ENCODE assay signal across 9 cellular contexts in the genomic region with DNA sequence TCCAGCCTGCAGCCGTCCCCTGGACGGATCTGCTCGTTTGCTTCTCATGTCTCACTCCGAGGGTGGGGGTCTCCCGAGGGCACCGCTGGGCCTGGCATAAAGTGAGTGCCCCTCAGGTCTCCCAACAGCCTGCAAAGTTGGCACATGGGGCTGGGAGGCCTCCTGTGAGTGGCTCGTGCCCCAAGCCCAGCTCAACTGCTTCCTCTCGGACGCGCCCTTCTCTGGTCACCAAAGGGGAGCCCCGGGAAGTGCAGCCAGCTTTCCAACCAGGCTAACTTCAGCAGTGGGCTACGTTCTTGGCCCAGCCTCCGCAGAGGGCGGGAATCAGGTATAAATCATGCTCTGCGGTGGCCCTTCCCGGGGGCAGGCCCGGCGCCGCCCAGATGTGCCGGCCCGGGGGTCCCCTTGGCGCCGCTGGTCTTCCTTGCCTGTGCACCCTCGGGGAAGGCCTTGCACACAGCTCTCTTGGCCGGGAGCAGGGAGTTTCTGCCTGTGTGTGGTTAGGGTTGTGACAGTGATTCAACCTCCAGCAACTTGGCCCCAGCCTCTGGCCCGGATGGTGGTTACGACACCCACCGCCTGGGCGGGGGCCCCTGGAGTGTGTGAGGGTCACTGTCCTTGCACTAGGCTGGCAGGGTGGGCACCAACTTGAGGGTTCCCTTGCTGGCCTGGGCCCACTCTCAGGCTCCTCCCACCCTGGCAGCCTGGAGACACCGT. TPM values are rescaled to one million over a fixed set of nuclear protein-coding genes. Genes with fewer than 3 reads are reported as not detected.
DNase-seq lines count a peak whose midpoint lies in the region; ATAC-seq, FAIRE-seq and TF ChIP-seq lines count a peak whose summit lies in the region.
"Had no signal": no experiment of that assay in that cellular context is flagged by ENCODE, and none has a peak within 500 bp of the region (broad histone marks: within the 10 kb centered on the region; RNA-seq: fewer than 3 reads in every experiment).

No MANE protein-coding gene starts in this region.

- H3K27me3 ChIP-seq in bronchial epithelial cell (ENCODE audit: control insufficient read depth, insufficient read depth, low read length) = no peaks in the 10 kb centered on the region

- FAIRE-seq in A549 (lab: Jason Lieb, UNC) (no peak), bronchial epithelial cell (lab: Jason Lieb, UNC) (no peak)

- DNase-seq in A549 (ENCODE audit: low read depth in 1 of 2, low spot score in 1 of 2) = no peak
- peak; percentile 76 for DNase-seq in HuH-7 (ENCODE audit: low spot score)
- DNase-seq in bronchial epithelial cell (ENCODE audit: low read depth) = peak; percentile 41
- DNase-seq in lower leg skin (ENCODE audit: low spot score in 2 of 2) = peak; percentile 73 to 96
- no peak for DNase-seq in DMS 273 (lab: John Stamatoyannopoulos, UW; ENCODE audit: unreplicated experiment)
- no peak for DNase-seq in KG1 (lab: John Stamatoyannopoulos, UW)
- DNase-seq: activated CD8-positive, alpha-beta memory T cell treated with anti-CD3 and anti-CD28 coated beads, Interleukin-2, amount 10 ng/mL, durations not matched to agents 7 days and 5 days had no signal

- H3K4me1 ChIP-seq in A549 = peaks cover 30% of the 10 kb centered on the region

- TF ChIP-seq CTCF in A549 (IDR thresholded peaks at IDR 0.05) (no peak), bronchial epithelial cell (IDR thresholded peaks at IDR 0.05; ENCODE audit: insufficient read depth, low read length, severe bottlenecking) (no peak), lower leg skin (IDR thresholded peaks at IDR 0.05) (no peak)

- no peaks in the 10 kb centered on the region for H3K36me3 ChIP-seq in bronchial epithelial cell (ENCODE audit: control insufficient read depth, insufficient read depth, low read length)

- peak; percentile 5 to 7; a peak in 2 of 6 replicates for ATAC-seq in A549
- ATAC-seq in GM19395 (IDR thresholded peaks at IDR 0.05; ENCODE audit: unreplicated experiment) = no peak
- no peak for ATAC-seq in GM19351 (IDR thresholded peaks at IDR 0.05; ENCODE audit: unreplicated experiment)
- ATAC-seq: activated CD8-positive, alpha-beta memory T cell treated with anti-CD3 and anti-CD28 coated beads, Interleukin-2, amount 10 ng/mL, durations not matched to agents 7 days and 5 days had no signal

- no peak overlapping the region for H3K4me2 ChIP-seq in A549

- no peak for TF ChIP-seq RAD21 in A549 (conservative IDR thresholded peaks at IDR 0.05 in 1 of 2, IDR thresholded peaks at IDR 0.05 in 1 of 2)

- CTCF ChIA-PET in A549 (lab: Yijun Ruan, JAX) = interaction anchor here (0.6 to 36.3 kb wide), 16 partner anchors 0 to 685 kb away, joined by 3 to 1493 read pairs (median 4); partner anchors contain the start of genes CEBPA and CEBPG

- POLR2A ChIA-PET in A549 (lab: Yijun Ruan, JAX) = interaction anchor here (1.1 to 2.3 kb wide), 3 partner anchors 20 to 217 kb away, joined by 3 to 15 read pairs (median 14); partner anchors contain the start of genes CEBPA and CEBPG

- no peaks in the 10 kb centered on the region for H3K9me3 ChIP-seq in A549

- TF ChIP-seq EP300 in A549 (IDR thresholded peaks at IDR 0.05) = no peak

- H3K4me3 ChIP-seq in A549 = no peak overlapping the region
- H3K4me3 ChIP-seq in bronchial epithelial cell (ENCODE audit: low read depth, low read length) = no peak overlapping the region
- H3K4me3 ChIP-seq in lower leg skin (ENCODE audit: low read depth, poor library complexity, severe bottlenecking) = no peak overlapping the region

- H3K27ac ChIP-seq in A549 = peak overlapping the region in 1 of 2 experiments; percentile 47; a peak in 3 of 6 replicates

- WGBS in A549 (ENCODE audit: missing lambda C conversion rate) = 79% methylated on average over 29 of the region's 30 CpGs
- WGBS in lower leg skin, 2 donors = 28 to 31% methylated on average over 28 to 29 of the region's 30 CpGs

- no peak for TF ChIP-seq POLR2A in A549 (IDR thresholded peaks at IDR 0.05; ENCODE audit: low read length)
- no peak for TF ChIP-seq POLR2A in lower leg skin (IDR thresholded peaks at IDR 0.05)

- intact Hi-C loops in lower leg skin (cut with DNase I; ENCODE audit: low total_unique reads) = no loop called here

TF ChIP-seq in A549, 52 proteins besides CTCF, POLR2A, EP300 and RAD21:
- 0 out of 4 replicates have a peak, but pooled peaks of 1 of the 2 experiments have one; percentile 17 for TF ChIP-seq CEBPB (IDR thresholded peaks at IDR 0.05)
- TF ChIP-seq, protein P1, sequence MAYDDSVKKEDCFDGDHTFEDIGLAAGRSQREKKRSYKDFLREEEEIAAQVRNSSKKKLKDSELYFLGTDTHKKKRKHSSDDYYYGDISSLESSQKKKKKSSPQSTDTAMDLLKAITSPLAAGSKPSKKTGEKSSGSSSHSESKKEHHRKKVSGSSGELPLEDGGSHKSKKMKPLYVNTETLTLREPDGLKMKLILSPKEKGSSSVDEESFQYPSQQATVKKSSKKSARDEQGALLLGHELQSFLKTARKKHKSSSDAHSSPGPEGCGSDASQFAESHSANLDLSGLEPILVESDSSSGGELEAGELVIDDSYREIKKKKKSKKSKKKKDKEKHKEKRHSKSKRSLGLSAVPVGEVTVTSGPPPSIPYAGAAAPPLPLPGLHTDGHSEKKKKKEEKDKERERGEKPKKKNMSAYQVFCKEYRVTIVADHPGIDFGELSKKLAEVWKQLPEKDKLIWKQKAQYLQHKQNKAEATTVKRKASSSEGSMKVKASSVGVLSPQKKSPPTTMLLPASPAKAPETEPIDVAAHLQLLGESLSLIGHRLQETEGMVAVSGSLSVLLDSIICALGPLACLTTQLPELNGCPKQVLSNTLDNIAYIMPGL (CRISPR knock-in tag; IDR thresholded peaks at IDR 0.05; ENCODE audit: borderline replicate concordance) = no peak

RNA-seq across cellular contexts. Expression of gene CEBPG, which starts 20.7 kb away (rescaled TPM):
- polyA plus RNA-seq in A549 (2011; rRNA removed) (104 and 138 TPM in 2 replicates), A549 (2017; fragmentation: RNase III; extraction: RNeasy Plus Mini Kit Qiagen cat#74134 plus additional on column Dnase treatment) (34.0 to 35.7 TPM (median 34.3 TPM) in 3 replicates)
- polyA plus RNA-seq in A549 (2012; cell fraction: cytosol; rRNA removed) = 25.7 and 27.7 TPM in 2 replicates
- 11.1 and 12.8 TPM in 2 replicates for polyA plus RNA-seq in A549 (2012; cell fraction: nucleus; rRNA removed)
- 62.1 and 64.8 TPM in 2 replicates for polyA minus RNA-seq in A549 (2011; rRNA and poly(A)+ RNA removed)
- total RNA-seq in bronchial epithelial cell (124 and 128 TPM in 2 replicates), lower leg skin (10 to 100 TPM; 38.0 to 48.3 (median 43.1) TPM)

Comparison
In these comparisons a context has a peak if more than half of its experiments do, and no peak if none do; other contexts are left out.
1. ATAC-seq: peak in A549 (2 of 2); none in GM19395 (single experiment) and GM19351 (single experiment).
2. DNase-seq: peak in HuH-7 (single experiment), bronchial epithelial cell (single experiment) and lower leg skin (2 of 2); none in A549 (0 of 2), DMS 273 (single experiment) and KG1 (single experiment).